ENCODE assay signal across 12 cellular contexts in the genomic region with DNA sequence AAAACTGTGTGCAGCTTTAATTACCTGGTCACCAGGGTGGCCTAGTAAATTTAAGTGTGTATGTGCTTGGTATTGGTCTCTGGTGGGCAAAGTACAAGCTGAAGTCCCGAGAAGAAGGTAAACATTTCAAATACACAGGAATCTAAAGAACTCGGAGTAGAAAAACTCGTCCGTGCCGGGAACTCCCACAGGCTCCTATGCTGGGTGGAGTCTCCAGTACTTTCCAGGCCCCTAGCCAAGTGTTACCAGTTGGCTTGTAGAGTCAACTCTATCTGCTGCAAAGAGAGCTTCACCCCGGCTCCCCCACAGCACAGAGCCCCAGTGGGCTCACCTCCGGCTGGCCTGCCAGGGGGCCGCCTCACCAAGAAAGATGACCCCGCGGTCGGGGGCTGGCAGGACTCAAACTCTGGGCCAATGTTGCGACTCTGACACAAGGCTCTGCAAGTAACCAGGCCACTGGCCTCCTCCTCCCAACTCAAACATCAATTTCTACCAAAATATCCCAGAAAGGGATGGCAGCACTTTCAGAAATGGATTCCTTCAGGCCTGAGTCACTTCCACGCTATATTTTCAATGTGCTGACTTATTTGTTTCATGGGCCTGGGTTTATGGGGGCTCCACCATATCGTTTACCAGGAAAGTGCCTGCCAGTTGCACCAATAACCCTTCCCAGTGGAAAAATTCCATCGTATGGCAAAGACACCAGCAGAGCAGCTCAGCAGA.
DNase-seq lines count a peak whose midpoint lies in the region; ATAC-seq and TF ChIP-seq lines count a peak whose summit lies in the region.
"Had no signal": no experiment of that assay in that cellular context is flagged by ENCODE, and none has a peak within 500 bp of the region (broad histone marks: within the 10 kb centered on the region; RNA-seq: fewer than 3 reads in every experiment).

No MANE protein-coding gene starts in this region.

- H2BK5ac ChIP-seq in mesendoderm (ENCODE audit: low read length) = no peak overlapping the region

- peak; percentile 60 for DNase-seq in RPMI7951 (ENCODE audit: low read depth)
- no peak for DNase-seq in esophagus squamous epithelium (lab: John Stamatoyannopoulos, UW)
- peak; percentile 30 to 72 for DNase-seq in tibial nerve (ENCODE audit: low spot score in 2 of 2)
- no peak for DNase-seq in naive thymus-derived CD8-positive, alpha-beta T cell
- DNase-seq in mesendoderm = no peak
- no peak for DNase-seq in cerebellar nuclear complex (lab: John Stamatoyannopoulos, UW)
- DNase-seq: activated CD4-positive, alpha-beta T cell treated with anti-CD3 and anti-CD28 coated beads, Interleukin-2, amount 50 U/mL, for 48 hours; NCI-H1092; stimulated activated CD4-positive, alpha-beta T cell treated with anti-CD3 and anti-CD28 coated beads, Interleukin-4, amount 100 ng/mL, for 1 hour had no signal

- H3K79me1 ChIP-seq in mesendoderm (ENCODE audit: low read length) = peaks cover 39% of the 10 kb centered on the region

- TF ChIP-seq CTCF in esophagus squamous epithelium (IDR thresholded peaks at IDR 0.05) (no peak), tibial nerve (IDR thresholded peaks at IDR 0.05) (no peak)

- peaks cover 19% of the 10 kb centered on the region for H3K79me2 ChIP-seq in mesendoderm (ENCODE audit: control insufficient read depth, insufficient read depth, low read length)

- peak overlapping the region in 3 of 10 donors; percentile 37 to 74 (median 51) for H3K27ac Mint-ChIP-seq in naive thymus-derived CD8-positive, alpha-beta T cell

- no peak overlapping the region for H4K8ac ChIP-seq in mesendoderm (ENCODE audit: low read depth, low read length)

- H3K4me2 ChIP-seq in mesendoderm (ENCODE audit: low read length) = no peak overlapping the region

- H3K18ac ChIP-seq in mesendoderm (ENCODE audit: low read length) = no peak overlapping the region

- peaks cover 0 to 56% (median 2%) of the 10 kb centered on the region in 3 donors for H3K36me3 Mint-ChIP-seq in naive thymus-derived CD8-positive, alpha-beta T cell

- intact Hi-C loops in esophagus squamous epithelium (cut with DNase I) = no loop called here

- H3K23ac ChIP-seq in mesendoderm (ENCODE audit: low read length) = no peak overlapping the region

- no peak overlapping the region for H4K5ac ChIP-seq in mesendoderm (ENCODE audit: low read length)

- H3K4me3 ChIP-seq in esophagus squamous epithelium (peak overlapping the region in 1 of 4 donors; percentile 23), mucosa of rectum (ENCODE audit: low read length in 2 of 2) (peak overlapping the region in 1 of 2 donors; percentile 0), tibial nerve (no peak overlapping the region), mesendoderm (ENCODE audit: low read length) (no peak overlapping the region)
- H3K4me3 ChIP-seq: cardiac muscle cell had no signal

- no peak overlapping the region for H2BK15ac ChIP-seq in mesendoderm (replicated peaks; ENCODE audit: low read depth)

- no peaks in the 10 kb centered on the region for H3K9me3 Mint-ChIP-seq in naive thymus-derived CD8-positive, alpha-beta T cell

- H3K4me3 Mint-ChIP-seq in naive thymus-derived CD8-positive, alpha-beta T cell = no peak overlapping the region

- H3K9me3 ChIP-seq in esophagus squamous epithelium (no peaks in the 10 kb centered on the region), mucosa of rectum (ENCODE audit: control insufficient read depth in 2 of 2, low read length in 2 of 2) (no peaks in the 10 kb centered on the region), tibial nerve (no peaks in the 10 kb centered on the region)

- no peaks in the 10 kb centered on the region for H3K27me3 Mint-ChIP-seq in naive thymus-derived CD8-positive, alpha-beta T cell

- H2BK120ac ChIP-seq in mesendoderm (ENCODE audit: low read depth, low read length) = no peak overlapping the region

- WGBS in esophagus squamous epithelium, 2 donors = 33 to 36% methylated on average over 7 to 8 of the region's 15 CpGs
- 34 to 41% methylated on average over 15 of the region's 15 CpGs for WGBS in tibial nerve, 2 donors
- no CpG with 5 or more reads among the region's 15 CpGs for WGBS in mesendoderm (ENCODE audit: extremely low coverage, insufficient coverage, low lambda C conversion rate)

- TF ChIP-seq POLR2A in esophagus squamous epithelium (IDR thresholded peaks at IDR 0.05) (no peak), tibial nerve (IDR thresholded peaks at IDR 0.05) (no peak)

- H3K27ac ChIP-seq in esophagus squamous epithelium = peak overlapping the region; percentile 48 to 89 (median 68)
- H3K27ac ChIP-seq in mucosa of rectum (ENCODE audit: low read depth in 2 of 2, low read length in 2 of 2) = peak overlapping the region; percentile 71 to 88
- peak overlapping the region; percentile 47 to 75 (median 68) for H3K27ac ChIP-seq in tibial nerve
- no peak overlapping the region for H3K27ac ChIP-seq in mesendoderm (ENCODE audit: low read depth, low read length)
- H3K27ac ChIP-seq: cardiac muscle cell had no signal

- H3K56ac ChIP-seq in mesendoderm (ENCODE audit: low read length) = no peak overlapping the region

- no peak overlapping the region for H3K4ac ChIP-seq in mesendoderm (ENCODE audit: low read depth, low read length)

- POLR2A ChIA-PET in naive thymus-derived CD8-positive, alpha-beta T cell (lab: Charles Lee) = no interaction called here

- peak overlapping the region in 1 of 2 donors; percentile 49 for H3K9ac ChIP-seq in mucosa of rectum (ENCODE audit: low read depth in 1 of 2, low read length in 2 of 2)
- no peak overlapping the region for H3K9ac ChIP-seq in mesendoderm (ENCODE audit: low read length)

- peaks cover 27 to 67% (median 52%) of the 10 kb centered on the region in 4 donors for H3K4me1 Mint-ChIP-seq in naive thymus-derived CD8-positive, alpha-beta T cell

- no peak overlapping the region for H2AK5ac ChIP-seq in mesendoderm (ENCODE audit: low read length)

- H3K27me3 ChIP-seq in esophagus squamous epithelium (no peaks in the 10 kb centered on the region), mucosa of rectum (ENCODE audit: control insufficient read depth in 2 of 2, insufficient read depth in 2 of 2, low read length in 2 of 2) (no peaks in the 10 kb centered on the region), tibial nerve (no peaks in the 10 kb centered on the region), mesendoderm (ENCODE audit: insufficient read depth, low read length, poor library complexity) (no peaks in the 10 kb centered on the region)
- H3K27me3 ChIP-seq: cardiac muscle cell had no signal

- ATAC-seq in naive thymus-derived CD8-positive, alpha-beta T cell = no peak
- no peak for ATAC-seq in GM18873 (IDR thresholded peaks at IDR 0.05; ENCODE audit: low FRiP score, unreplicated experiment)

- no peak for TF ChIP-seq EP300 in tibial nerve (IDR thresholded peaks at IDR 0.05)

- peaks cover 0 to 44% (median 17%) of the 10 kb centered on the region in 3 donors for H3K36me3 ChIP-seq in esophagus squamous epithelium
- peaks cover 17 to 26% of the 10 kb centered on the region in 2 donors for H3K36me3 ChIP-seq in mucosa of rectum (ENCODE audit: control insufficient read depth in 2 of 2, insufficient read depth in 2 of 2, low read length in 2 of 2)
- H3K36me3 ChIP-seq in tibial nerve = peaks cover 0 to 38% (median 4%) of the 10 kb centered on the region in 3 donors
- H3K36me3 ChIP-seq in mesendoderm (ENCODE audit: control insufficient read depth, insufficient read depth, low read length) = peaks cover 2% of the 10 kb centered on the region

- H3K4me1 ChIP-seq in esophagus squamous epithelium (peaks cover 49 to 73% (median 53%) of the 10 kb centered on the region in 3 donors), mucosa of rectum (ENCODE audit: control insufficient read depth in 2 of 2, insufficient read depth in 2 of 2, low read length in 2 of 2) (peaks cover 38 to 47% of the 10 kb centered on the region in 2 donors), tibial nerve (peaks cover 3 to 61% (median 27%) of the 10 kb centered on the region in 4 donors), mesendoderm (ENCODE audit: control insufficient read depth, low read depth, low read length) (no peaks in the 10 kb centered on the region)

Comparison
In these comparisons a context has a peak if more than half of its experiments do, and no peak if none do; other contexts are left out.
1. DNase-seq: peak in RPMI7951 (single experiment) and tibial nerve (2 of 2); none in esophagus squamous epithelium (single experiment), naive thymus-derived CD8-positive, alpha-beta T cell (0 of 10), mesendoderm (single experiment) and cerebellar nuclear complex (0 of 2).